Comparison of ENCODE assay signal across 32 cellular contexts in the genomic region with DNA sequence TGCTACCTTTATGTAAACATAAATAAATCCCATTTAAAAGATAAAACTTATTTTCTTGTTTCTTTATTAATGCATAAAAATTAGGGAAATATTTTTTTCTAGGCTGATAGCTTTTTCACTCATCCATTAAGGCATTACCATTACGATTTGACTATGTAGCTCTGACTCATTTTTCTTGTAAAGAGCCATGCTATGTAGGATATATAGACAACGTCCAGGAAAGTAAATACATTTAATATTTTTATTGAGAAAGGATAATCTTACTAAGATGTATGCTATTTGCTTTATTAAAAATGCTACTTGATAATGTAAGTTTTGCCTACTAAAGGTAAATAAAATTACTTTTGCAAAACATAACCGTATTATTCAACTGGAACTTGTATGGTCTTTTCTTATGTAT. TPM values are rescaled to one million over a fixed set of nuclear protein-coding genes. Genes with fewer than 3 reads are reported as not detected.
A peak's percentile ranks its signal among the peaks of the same experiment; 100 is the strongest.
DNase-seq lines count a peak whose midpoint lies in the region; ATAC-seq, FAIRE-seq and TF ChIP-seq lines count a peak whose summit lies in the region.
"Had no signal": no experiment of that assay in that cellular context is flagged by ENCODE, and none has a peak within 500 bp of the region (broad histone marks: within the 10 kb centered on the region; RNA-seq: fewer than 3 reads in every experiment).

No MANE protein-coding gene starts in this region.

- no peak overlapping the region for H3K9ac ChIP-seq in PC-3 (ENCODE audit: low read length)
- no peak overlapping the region for H3K9ac ChIP-seq in GM12878 (ENCODE audit: control insufficient read depth, insufficient read depth, low read length)
- H3K9ac ChIP-seq: BLaER1; BLaER1 treated with 17β-estradiol and CSF1 and Interleukin-3, amounts not matched to agents 10 nM and 100 nM had no signal

- POLR2A ChIA-PET in PC-3 (lab: Charles Lee; ENCODE audit: unreplicated experiment) (no interaction called here), GM12878 (lab: Charles Lee) (no interaction called here)

- in situ Hi-C loops in GM12878 (cut with MboI) = no loop called here

- TF ChIP-seq EP300 in GM12878 (IDR thresholded peaks at IDR 0.05; ENCODE audit: borderline replicate concordance in 1 of 2, control insufficient read depth in 1 of 2, low read depth in 2 of 2, low read length in 2 of 2) = no peak

- H3K4me2 ChIP-seq in PC-3 (ENCODE audit: low read length) = no peak overlapping the region
- no peak overlapping the region for H3K4me2 ChIP-seq in GM12878 (ENCODE audit: control insufficient read depth, insufficient read depth)
- H3K4me2 ChIP-seq: A549; BLaER1; BLaER1 treated with 17β-estradiol and CSF1 and Interleukin-3, amounts not matched to agents 10 nM and 100 nM had no signal

- CTCF ChIA-PET in PC-3 (lab: Charles Lee) (interaction anchor here (0.9 to 1.0 kb wide), 3 partner anchors 72 to 125 kb away, joined by 3 read pairs; partner anchors contain the start of gene BEND6), GM12878 (lab: Yijun Ruan, JAX) (no interaction called here)

- FAIRE-seq in TTC549 (lab: Jason Lieb, UNC) = peak; percentile 51
- FAIRE-seq in GM12878 (lab: Jason Lieb, UNC) = peak; percentile 44
- FAIRE-seq: A549, D721Med had no signal

- WGBS in GM12878 (ENCODE audit: insufficient coverage, insufficient replicate concordance, low lambda C conversion rate, missing lambda C conversion rate) = 24% methylated on average over 3 of the region's 3 CpGs

- H2AFZ ChIP-seq in PC-3 (ENCODE audit: low read length) (no peak overlapping the region), GM12878 (ENCODE audit: control insufficient read depth, low read depth, low read length) (no peak overlapping the region)

- peak; percentile 99 for ATAC-seq in PC-3
- ATAC-seq in GM12878 = no peak
- ATAC-seq in upper lobe of right lung = no peak
- ATAC-seq: A549; CD8-positive, alpha-beta T cell had no signal

- SMC1A ChIA-PET in GM12878 (lab: Charles Lee; ENCODE audit: uncharacterized antibody, unreplicated experiment) = no interaction called here

- RAD21 ChIA-PET in GM12878 (lab: Charles Lee; ENCODE audit: unreplicated experiment) = no interaction called here

- no peaks in the 10 kb centered on the region for H3F3A ChIP-seq in PC-3 (ENCODE audit: low read length, unreplicated experiment)

- no peak overlapping the region for H3K27ac ChIP-seq in PC-3 (ENCODE audit: low read length)
- no peak overlapping the region for H3K27ac ChIP-seq in GM12878 (ENCODE audit: control insufficient read depth, insufficient read depth)
- H3K27ac ChIP-seq in upper lobe of right lung = no peak overlapping the region
- H3K27ac ChIP-seq: 22Rv1; A549; BLaER1; BLaER1 treated with 17β-estradiol and CSF1 and Interleukin-3, amounts not matched to agents 10 nM and 100 nM; C4-2B had no signal

- H3K36me3 ChIP-seq in PC-3 (ENCODE audit: low read depth, low read length) = no peaks in the 10 kb centered on the region
- no peaks in the 10 kb centered on the region for H3K36me3 ChIP-seq in GM12878 (ENCODE audit: control insufficient read depth in 2 of 2, insufficient read depth in 2 of 2, low read length in 1 of 2)
- no peaks in the 10 kb centered on the region for H3K36me3 ChIP-seq in upper lobe of right lung
- H3K36me3 ChIP-seq: BE2C, BLaER1 had no signal

- H3K9me3 ChIP-seq in PC-3 (ENCODE audit: low read length) (peaks cover 17% of the 10 kb centered on the region), GM12878 (replicated peaks; ENCODE audit: control insufficient read depth, insufficient read depth, low read length) (peaks cover 5% of the 10 kb centered on the region; the same call in 1 of the 3 replicates), upper lobe of right lung (no peaks in the 10 kb centered on the region)
- H3K9me3 ChIP-seq: A549, BE2C, Caco-2 had no signal

- no peak for TF ChIP-seq POLR2A in GM12878 (IDR thresholded peaks at IDR 0.05; ENCODE audit: low read depth, low read length)

- H3K4me1 ChIP-seq in PC-3 (ENCODE audit: insufficient read depth, low read length) (peaks cover 29% of the 10 kb centered on the region), GM12878 (ENCODE audit: control insufficient read depth, insufficient read depth, low read length) (no peaks in the 10 kb centered on the region), upper lobe of right lung (no peaks in the 10 kb centered on the region)
- H3K4me1 ChIP-seq: A549, BE2C, BLaER1 had no signal

- no peaks in the 10 kb centered on the region for H4K20me1 ChIP-seq in PC-3 (ENCODE audit: low read length)
- no peaks in the 10 kb centered on the region for H4K20me1 ChIP-seq in GM12878 (ENCODE audit: control insufficient read depth, insufficient read depth)
- H4K20me1 ChIP-seq: BLaER1; BLaER1 treated with 17β-estradiol and CSF1 and Interleukin-3, amounts not matched to agents 10 nM and 100 nM had no signal

- TF ChIP-seq CTCF in PC-3 (conservative IDR thresholded peaks at IDR 0.05; ENCODE audit: low read depth, low read length) (no peak), GM12878 (IDR thresholded peaks at IDR 0.05 in 2 of 3, conservative IDR thresholded peaks at IDR 0.05 in 1 of 3; ENCODE audit: control insufficient read depth in 2 of 3, extremely low read depth in 1 of 3, insufficient read depth in 1 of 3, low read depth in 3 of 3, low read length in 3 of 3) (no peak), upper lobe of right lung (IDR thresholded peaks at IDR 0.05) (no peak)

- H3K4me3 ChIP-seq in PC-3 (ENCODE audit: low read length) (no peak overlapping the region), GM12878 (no peak overlapping the region), upper lobe of right lung (no peak overlapping the region)
- H3K4me3 ChIP-seq: A549; BLaER1; BLaER1 treated with 17β-estradiol and CSF1 and Interleukin-3, amounts not matched to agents 10 nM and 100 nM had no signal

- DNase-seq in PC-3 (peak; percentile 49), GM12878 (ENCODE audit: low read depth, low spot score) (no peak), upper lobe of right lung (no peak), NCI-H2081 (lab: John Stamatoyannopoulos, UW) (no peak)
- DNase-seq in activated T-cell treated with anti-CD3 and anti-CD28 coated beads, Interleukin-2, amount 50 U/mL, for 48 hours = no peak
- DNase-seq: 8988T; ACHN; AML-193; BE2C; C1 segment of cervical spinal cord; Caco-2; Calu3; CD4-positive, alpha-beta memory T cell; CD4-positive, alpha-beta T cell; CD4-positive, CD25-positive, alpha-beta regulatory T cell; CD8-positive, alpha-beta memory T cell; CD8-positive, alpha-beta T cell; COR-L47; DMS 273 treated with DMSO at 0.1 percent for 48 hours; DMS153; DMS53; DMS79; DMS79 treated with DMSO at 0.1 percent for 48 hours; DND-41; EL had no signal

- no peak for TF ChIP-seq RAD21 in GM12878 (IDR thresholded peaks at IDR 0.05; ENCODE audit: insufficient read depth, low read depth, low read length)

- intact Hi-C loops in PC-3 (cut with micrococcal nuclease) (loop anchor here (10.0 kb wide), 1 partner anchor 288 kb away; the partner anchor contains the start of gene PRIM2), GM12878 (cut with micrococcal nuclease; ENCODE audit: unreplicated experiment) (no loop called here), upper lobe of right lung (cut with DNase I) (no loop called here)

- BruUV-seq in PC-3 (replicated peaks; lab: Mats Ljungman, UMichigan) = no TSS peak
- BruUV-seq in GM12878 (replicated peaks; lab: Mats Ljungman, UMichigan) = no TSS peak

- H3K27me3 ChIP-seq in PC-3 (ENCODE audit: low read length) (no peaks in the 10 kb centered on the region), GM12878 (replicated peaks in 1 of 2; ENCODE audit: control insufficient read depth in 2 of 2, insufficient read depth in 2 of 2, low read length in 1 of 2) (no peaks in the 10 kb centered on the region), upper lobe of right lung (no peaks in the 10 kb centered on the region)
- H3K27me3 ChIP-seq: BE2C; BLaER1; BLaER1 treated with 17β-estradiol and CSF1 and Interleukin-3, amounts not matched to agents 10 nM and 100 nM had no signal

- H3K9me2 ChIP-seq in PC-3 (replicated peaks; ENCODE audit: low read length) = no peaks in the 10 kb centered on the region

- H3K79me2 ChIP-seq in PC-3 (ENCODE audit: low read length) (no peaks in the 10 kb centered on the region), GM12878 (ENCODE audit: control insufficient read depth, insufficient read depth, low read length) (no peaks in the 10 kb centered on the region)

TF ChIP-seq in GM12878, 131 proteins besides CTCF, POLR2A, EP300 and RAD21 (continues in another document):
- TF ChIP-seq SP1 (IDR thresholded peaks at IDR 0.05; ENCODE audit: low read depth, low read length) = no peak
- no peak for TF ChIP-seq STAT3 (IDR thresholded peaks at IDR 0.05; ENCODE audit: low read depth, low read length)
- no peak for TF ChIP-seq POU2F2 (IDR thresholded peaks at IDR 0.05; ENCODE audit: borderline replicate concordance, low read depth, low read length)
- no peak for TF ChIP-seq WRNIP1 (IDR thresholded peaks at IDR 0.05; ENCODE audit: borderline replicate concordance, low read depth, low read length)
- no peak for TF ChIP-seq SPI1 (IDR thresholded peaks at IDR 0.05; ENCODE audit: borderline replicate concordance, insufficient read depth, low read depth, low read length)

RNA-seq across cellular contexts. Expression of gene KIAA1586, which starts 19.2 kb away (rescaled TPM):
- total RNA-seq in PC-3 (2014; rRNA removed) (6.0 and 7.4 TPM in 2 replicates), GM12878 (2014; rRNA removed) (13.3 and 18.9 TPM in 2 replicates), GM12878 (2014; rRNA removed; fragmentation: Illumina TruSeq; extraction: Trizol) (26.3 and 27.4 TPM in 2 replicates), GM12878 (2021) (17.4 and 20.2 TPM in 2 replicates), upper lobe of right lung (12.9 TPM)
- 39.9 and 41.2 TPM in 2 replicates for total RNA-seq in GM12878 (2013; cell fraction: nucleolus; rRNA removed)
- polyA plus RNA-seq in GM12878 (2011; ENCODE audit: low read depth) = 3.2 TPM
- polyA plus RNA-seq in GM12878 (2011; rRNA removed) (13.1 and 28.1 TPM in 2 replicates), GM12878 (2014; fragmentation: Illumina TruSeq; extraction: Trizol) (19.0 and 23.3 TPM in 2 replicates), GM12878 (2014; fragmentation: Nextera tagmentation; extraction: Ambion mirVana) (10 to 100 TPM; 22.3 to 29.0 TPM), GM12878 (2014; rRNA removed) (10.8 and 14.2 TPM in 2 replicates), GM12878 (2016; fragmentation: Nextera tagmentation; extraction: Ambion mirVana) (10 to 100 TPM; 28.8 to 33.1 TPM)
- polyA plus RNA-seq in GM12878 (2011; cell fraction: cytosol; rRNA removed) = 3.0 and 3.2 TPM in 2 replicates
- 4.7 and 5.9 TPM in 2 replicates for polyA plus RNA-seq in GM12878 (2011; cell fraction: nucleus; rRNA removed)
- polyA plus RNA-seq in GM12878 (2012) = 7.5 and 10.8 TPM in 2 replicates
- 4.2 and 5.3 TPM in 2 replicates for polyA minus RNA-seq in GM12878 (2011; rRNA and poly(A)+ RNA removed)
- 3.2 and 5.2 TPM in 2 replicates for polyA minus RNA-seq in GM12878 (2011; cell fraction: cytosol; rRNA and poly(A)+ RNA removed)
- 4.5 and 6.3 TPM in 2 replicates for polyA minus RNA-seq in GM12878 (2011; cell fraction: nucleus; rRNA and poly(A)+ RNA removed)
